In the genomic region with DNA sequence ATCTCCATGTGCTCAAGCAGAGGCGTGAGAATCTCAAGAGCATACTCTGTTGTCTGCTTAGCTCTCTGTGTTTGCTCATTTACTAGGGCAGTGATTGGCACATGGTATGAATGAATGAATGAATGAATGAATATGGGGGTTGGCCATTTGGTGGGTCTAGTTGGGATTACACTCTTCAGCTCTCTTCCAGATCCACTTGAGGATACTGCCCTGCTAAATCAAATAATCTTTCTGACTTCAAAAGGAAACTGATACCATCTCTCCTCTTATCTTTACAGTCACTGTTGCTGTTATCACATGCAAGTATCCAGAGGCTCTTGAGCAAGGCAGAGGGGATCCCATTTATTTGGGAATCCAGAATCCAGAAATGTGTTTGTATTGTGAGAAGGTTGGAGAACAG, we compare ENCODE assay signal across 37 cellular contexts. TPM values are rescaled to one million over a fixed set of nuclear protein-coding genes. Genes with fewer than 3 reads are reported as not detected.
"Had no signal": no experiment of that assay in that cellular context is flagged by ENCODE, and none has a peak within 500 bp of the region (broad histone marks: within the 10 kb centered on the region; RNA-seq: fewer than 3 reads in every experiment).

No MANE protein-coding gene starts in this region.

- H3K9me3 ChIP-seq: adrenal gland had no signal

- H3K4me1 Mint-ChIP-seq: brain had no signal

- H3K4me3 Mint-ChIP-seq: activated CD4-positive, alpha-beta memory T cell treated with anti-CD3 and anti-CD28 coated beads for 36 hours; activated CD4-positive, alpha-beta T cell treated with anti-CD3 and anti-CD28 coated beads, Interleukin-2, amount 10 ng/mL, durations not matched to agents 7 days and 5 days; activated naive CD4-positive, alpha-beta T cell treated with anti-CD3 and anti-CD28 coated beads for 36 hours; activated T-cell treated with anti-CD3 and anti-CD28 coated beads, Interleukin-2, amount 50 U/mL, for 4 hours; activated T-helper 1 cell treated with anti-CD3 and anti-CD28 coated beads, Interleukin-12 subunit alpha, Interleukin-12 subunit beta, Interleukin-2, Interleukin-4 antibody, amounts not matched to agents 30 ng/mL and 10 ng/mL and 1 ng/mL, durations not matched to agents 14 hours and 24 hours and 36 hours; brain; T-cell had no signal

- H3K4me1 ChIP-seq: adrenal gland had no signal

- H3K36me3 Mint-ChIP-seq: activated CD4-positive, alpha-beta memory T cell treated with anti-CD3 and anti-CD28 coated beads for 36 hours; activated naive CD4-positive, alpha-beta T cell treated with anti-CD3 and anti-CD28 coated beads, Interleukin-2, amount 50 U/mL, for 72 hours; brain; T-cell had no signal

- H3K27ac ChIP-seq: adrenal gland, PC-9, RWPE1, VCaP had no signal

- H3K4me3 ChIP-seq: adrenal gland, PC-9 had no signal

- H3K27ac Mint-ChIP-seq: activated CD4-positive, alpha-beta memory T cell treated with anti-CD3 and anti-CD28 coated beads for 36 hours; activated CD4-positive, alpha-beta T cell treated with anti-CD3 and anti-CD28 coated beads, Interleukin-2, amount 10 ng/mL, durations not matched to agents 7 days and 5 days; activated naive CD4-positive, alpha-beta T cell treated with anti-CD3 and anti-CD28 coated beads, Interleukin-2, amount 50 U/mL, for 72 hours; activated T-helper 1 cell treated with anti-CD3 and anti-CD28 coated beads, Interleukin-12 subunit alpha, Interleukin-12 subunit beta, Interleukin-2, Interleukin-4 antibody, amounts not matched to agents 30 ng/mL and 10 ng/mL and 1 ng/mL, durations not matched to agents 14 hours and 24 hours and 36 hours; brain had no signal

- ATAC-seq: activated naive CD4-positive, alpha-beta T cell treated with anti-CD3 and anti-CD28 coated beads, Interleukin-2, amount 50 U/mL, for 72 hours; activated T-cell treated with anti-CD3 and anti-CD28 coated beads, Interleukin-2, amount 50 U/mL, for 4 hours; Right ventricle myocardium inferior; SK-N-SH treated with all-trans-retinoic acid at 6 μM for 48 hours; T-cell had no signal

- DNase-seq: activated CD4-positive, alpha-beta memory T cell treated with anti-CD3 and anti-CD28 coated beads for 36 hours; activated CD4-positive, alpha-beta T cell treated with anti-CD3 and anti-CD28 coated beads, Interleukin-2, amount 10 ng/mL, durations not matched to agents 7 days and 5 days; activated CD8-positive, alpha-beta memory T cell treated with anti-CD3 and anti-CD28 coated beads, Interleukin-2, amount 50 U/mL, for 4 hours; activated gamma-delta T cell treated with Interleukin-2 at 50 U/mL for 16 hours; activated naive CD4-positive, alpha-beta T cell treated with anti-CD3 and anti-CD28 coated beads for 36 hours; activated T-cell treated with anti-CD3 and anti-CD28 coated beads for 4 hours; activated T-cell treated with anti-CD3 and anti-CD28 coated beads, Interleukin-2, amount 50 U/mL, for 4 hours; adrenal gland; cerebellar nuclear complex; Karpas-422; KBM-7; MV-4-11; NCI-H1092; NCI-H1436 treated with DMSO at 0.1 percent for 48 hours; NCI-H187; NCI-H2029 treated with DMSO at 0.1 percent for 48 hours; NCI-H2107; NCI-H2171; NCI-H510A; NCI-H526; NCI-H748 treated with DMSO at 0.1 percent for 48 hours; NK-92 treated with Interleukin-12 subunit alpha and Interleukin-12 subunit beta, amount 100 ng/mL, for 24 hours; PC-9; SIG-M5; T-cell; T-helper 9 cell had no signal

- H3K36me3 ChIP-seq: adrenal gland had no signal

- H3K9me3 Mint-ChIP-seq: activated CD4-positive, alpha-beta memory T cell treated with anti-CD3 and anti-CD28 coated beads for 36 hours; activated CD4-positive, alpha-beta T cell treated with anti-CD3 and anti-CD28 coated beads, Interleukin-2, amount 10 ng/mL, durations not matched to agents 7 days and 5 days; activated naive CD4-positive, alpha-beta T cell treated with anti-CD3 and anti-CD28 coated beads for 36 hours; activated naive CD4-positive, alpha-beta T cell treated with anti-CD3 and anti-CD28 coated beads, Interleukin-2, amount 50 U/mL, for 72 hours; activated T-cell treated with anti-CD3 and anti-CD28 coated beads, Interleukin-2, amount 50 U/mL, for 4 hours; activated T-helper 1 cell treated with anti-CD3 and anti-CD28 coated beads, Interleukin-12 subunit alpha, Interleukin-12 subunit beta, Interleukin-2, Interleukin-4 antibody, amounts not matched to agents 30 ng/mL and 10 ng/mL and 1 ng/mL, durations not matched to agents 14 hours and 24 hours and 36 hours; brain; T-cell had no signal

RNA-seq across cellular contexts. Expression of gene IL36G, which starts 1.9 kb away (rescaled TPM):
- total RNA-seq: activated CD4-positive, alpha-beta memory T cell treated with anti-CD3 and anti-CD28 coated beads for 36 hours; activated CD4-positive, alpha-beta T cell treated with anti-CD3 and anti-CD28 coated beads, Interleukin-2, amount 10 ng/mL, durations not matched to agents 7 days and 5 days; activated naive CD4-positive, alpha-beta T cell treated with anti-CD3 and anti-CD28 coated beads for 36 hours; activated naive CD4-positive, alpha-beta T cell treated with anti-CD3 and anti-CD28 coated beads, Interleukin-2, amount 50 U/mL, for 72 hours; activated T-cell treated with anti-CD3 and anti-CD28 coated beads, Interleukin-2, amount 50 U/mL, for 4 hours; activated T-helper 1 cell treated with anti-CD3 and anti-CD28 coated beads, Interleukin-12 subunit alpha, Interleukin-12 subunit beta, Interleukin-2, Interleukin-4 antibody, amounts not matched to agents 30 ng/mL and 10 ng/mL and 1 ng/mL, durations not matched to agents 14 hours and 24 hours and 36 hours; adrenal gland; bronchial epithelial cell; MCF 10A; OCI-LY7; PC-9; Right ventricle myocardium inferior; SK-MEL-5; T-cell had no signal
- polyA plus RNA-seq: adrenal gland had no signal

RNA-seq across cellular contexts. Expression of gene IL36A, which starts 25.5 kb away (rescaled TPM):
- total RNA-seq: activated CD4-positive, alpha-beta memory T cell treated with anti-CD3 and anti-CD28 coated beads for 36 hours; activated CD4-positive, alpha-beta T cell treated with anti-CD3 and anti-CD28 coated beads, Interleukin-2, amount 10 ng/mL, durations not matched to agents 7 days and 5 days; activated naive CD4-positive, alpha-beta T cell treated with anti-CD3 and anti-CD28 coated beads for 36 hours; activated naive CD4-positive, alpha-beta T cell treated with anti-CD3 and anti-CD28 coated beads, Interleukin-2, amount 50 U/mL, for 72 hours; activated T-cell treated with anti-CD3 and anti-CD28 coated beads, Interleukin-2, amount 50 U/mL, for 4 hours; activated T-helper 1 cell treated with anti-CD3 and anti-CD28 coated beads, Interleukin-12 subunit alpha, Interleukin-12 subunit beta, Interleukin-2, Interleukin-4 antibody, amounts not matched to agents 30 ng/mL and 10 ng/mL and 1 ng/mL, durations not matched to agents 14 hours and 24 hours and 36 hours; adrenal gland; MCF 10A; OCI-LY7; PC-9; Right ventricle myocardium inferior; SK-MEL-5 had no signal
- polyA plus RNA-seq: adrenal gland had no signal
